In the genomic region with DNA sequence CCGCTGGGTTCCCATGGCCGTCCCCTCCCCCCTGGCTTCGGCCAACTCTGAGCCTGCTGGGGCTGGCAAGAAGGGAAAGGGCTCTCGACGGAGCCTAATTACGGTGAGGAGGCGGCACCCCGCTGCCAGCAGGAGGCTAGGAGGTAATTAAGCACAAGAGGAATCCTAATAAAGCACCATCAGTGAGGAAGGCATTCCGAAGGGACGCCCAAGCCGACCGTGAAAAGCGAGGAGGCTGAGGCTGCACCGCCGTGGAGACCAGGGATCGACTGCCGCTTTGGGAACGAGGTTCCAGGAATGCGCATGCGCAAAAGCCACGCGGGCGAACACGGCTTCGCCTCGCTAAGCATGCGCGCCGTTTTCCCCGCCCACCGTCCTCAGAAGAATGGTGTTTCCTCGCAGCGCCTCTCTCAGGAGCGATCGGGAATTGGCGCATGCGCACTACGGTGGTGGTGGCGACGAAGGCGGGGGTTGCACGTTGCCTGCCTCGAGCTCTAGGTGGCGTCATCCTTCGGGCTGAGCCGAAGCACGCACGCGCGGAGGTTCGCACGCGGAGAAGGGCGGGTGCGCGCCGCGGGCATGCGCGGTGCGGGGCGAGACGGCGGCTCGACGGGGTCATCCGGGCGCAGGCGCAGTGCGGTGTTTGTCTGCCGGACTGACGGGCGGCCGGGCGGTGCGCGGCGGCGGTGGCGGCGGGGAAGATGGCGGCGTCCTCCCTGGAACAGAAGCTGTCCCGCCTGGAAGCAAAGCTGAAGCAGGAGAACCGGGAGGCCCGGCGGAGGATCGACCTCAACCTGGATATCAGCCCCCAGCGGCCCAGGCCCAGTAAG, we compare ENCODE assay signal across 1 cellular context.
A peak's percentile ranks its signal among the peaks of the same experiment; 100 is the strongest.
TF ChIP-seq lines count a peak whose summit lies in the region.

Gene MAP2K7 (plus strand): TSS at position 634 of the 830 bp plus-strand sequence. CDS start 68 bp downstream, at position 702.

TF ChIP-seq in H1, 55 proteins besides CTCF, POLR2A, EP300 and RAD21 (continued from another document):
- TF ChIP-seq TCF12 (IDR thresholded peaks at IDR 0.05; ENCODE audit: low read depth, low read length) (0 out of 2 replicates have a peak, but pooled peaks have one; percentile 23), MAFK (IDR thresholded peaks at IDR 0.05; ENCODE audit: low read depth, low read length) (no peak), CREB1 (IDR thresholded peaks at IDR 0.05) (peak; percentile 80), GTF2F1 (IDR thresholded peaks at IDR 0.05; ENCODE audit: borderline replicate concordance, low read depth, low read length) (0 out of 2 replicates have a peak, but pooled peaks have one; percentile 57), SUZ12 (IDR thresholded peaks at IDR 0.05; ENCODE audit: low read length) (no peak), SAP30 (IDR thresholded peaks at IDR 0.05; ENCODE audit: insufficient read depth, insufficient replicate concordance, low read length) (no peak), TAF1 (IDR thresholded peaks at IDR 0.05; ENCODE audit: low read depth, low read length) (peak; percentile 87), CHD2 (IDR thresholded peaks at IDR 0.05; ENCODE audit: low read length) (peak; percentile 6; the same call in 1 of the 2 replicates), BCL11A (IDR thresholded peaks at IDR 0.05; ENCODE audit: low read depth in 2 of 2, low read length in 2 of 2) (no peak), JUN (IDR thresholded peaks at IDR 0.05; ENCODE audit: low read depth, low read length) (no peak), POLR2AphosphoS5 (IDR thresholded peaks at IDR 0.05; ENCODE audit: low read depth, low read length) (peak; percentile 95), ASH2L (IDR thresholded peaks at IDR 0.05; ENCODE audit: low read length) (peak; percentile 74), BACH1 (IDR thresholded peaks at IDR 0.05; ENCODE audit: low read length) (peak; percentile 61), CBX5 (IDR thresholded peaks at IDR 0.05; ENCODE audit: low read depth, low read length) (no peak), CTBP2 (IDR thresholded peaks at IDR 0.05; ENCODE audit: borderline replicate concordance, insufficient read depth, insufficient read length, low read length) (no peak), SIRT6 (IDR thresholded peaks at IDR 0.05; ENCODE audit: low read length) (no peak), RNF2 (IDR thresholded peaks at IDR 0.05; ENCODE audit: borderline replicate concordance, low read depth, low read length, missing control alignments, poor library complexity, severe bottlenecking) (no peak), SIN3A (conservative IDR thresholded peaks at IDR 0.05 in 1 of 2, IDR thresholded peaks at IDR 0.05 in 1 of 2; ENCODE audit: low read depth in 1 of 2, low read length in 2 of 2) (0 out of 4 replicates have a peak, but pooled peaks of 1 of the 2 experiments have one; percentile 69), TEAD4 (IDR thresholded peaks at IDR 0.05; ENCODE audit: low read depth, low read length) (peak; percentile 23; the same call in 1 of the 2 replicates), KDM4A (IDR thresholded peaks at IDR 0.05; ENCODE audit: low read depth, low read length, severe bottlenecking) (peak; percentile 22), BRCA1 (IDR thresholded peaks at IDR 0.05; ENCODE audit: low read depth, low read length) (no peak), TBP (IDR thresholded peaks at IDR 0.05; ENCODE audit: low read depth, low read length) (0 out of 2 replicates have a peak, but pooled peaks have one; percentile 59), JUND (IDR thresholded peaks at IDR 0.05; ENCODE audit: low read length) (peak; percentile 61), NANOG (IDR thresholded peaks at IDR 0.05; ENCODE audit: insufficient read depth, low read depth, low read length, poor library complexity, severe bottlenecking) (no peak), HDAC2 (IDR thresholded peaks at IDR 0.05; ENCODE audit: borderline replicate concordance in 1 of 2, low read depth in 2 of 2, low read length in 2 of 2) (0 out of 4 replicates have a peak, but pooled peaks of 1 of the 2 experiments have one; percentile 15), RBBP5 (IDR thresholded peaks at IDR 0.05; ENCODE audit: borderline replicate concordance, low read depth, low read length) (peak; percentile 76; the same call in 1 of the 2 replicates), CEBPB (IDR thresholded peaks at IDR 0.05; ENCODE audit: low read depth, low read length) (peak; percentile 54; the same call in 1 of the 2 replicates), FOSL1 (IDR thresholded peaks at IDR 0.05; ENCODE audit: insufficient read depth, low read depth, low read length) (no peak)
- TF ChIP-seq, protein P1, sequence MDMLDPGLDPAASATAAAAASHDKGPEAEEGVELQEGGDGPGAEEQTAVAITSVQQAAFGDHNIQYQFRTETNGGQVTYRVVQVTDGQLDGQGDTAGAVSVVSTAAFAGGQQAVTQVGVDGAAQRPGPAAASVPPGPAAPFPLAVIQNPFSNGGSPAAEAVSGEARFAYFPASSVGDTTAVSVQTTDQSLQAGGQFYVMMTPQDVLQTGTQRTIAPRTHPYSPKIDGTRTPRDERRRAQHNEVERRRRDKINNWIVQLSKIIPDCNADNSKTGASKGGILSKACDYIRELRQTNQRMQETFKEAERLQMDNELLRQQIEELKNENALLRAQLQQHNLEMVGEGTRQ (IDR thresholded peaks at IDR 0.05; ENCODE audit: low read length): peak; percentile 62
- TF ChIP-seq, protein P2, sequence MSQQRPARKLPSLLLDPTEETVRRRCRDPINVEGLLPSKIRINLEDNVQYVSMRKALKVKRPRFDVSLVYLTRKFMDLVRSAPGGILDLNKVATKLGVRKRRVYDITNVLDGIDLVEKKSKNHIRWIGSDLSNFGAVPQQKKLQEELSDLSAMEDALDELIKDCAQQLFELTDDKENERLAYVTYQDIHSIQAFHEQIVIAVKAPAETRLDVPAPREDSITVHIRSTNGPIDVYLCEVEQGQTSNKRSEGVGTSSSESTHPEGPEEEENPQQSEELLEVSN (IDR thresholded peaks at IDR 0.05): peak; percentile 99
- TF ChIP-seq, protein P3, sequence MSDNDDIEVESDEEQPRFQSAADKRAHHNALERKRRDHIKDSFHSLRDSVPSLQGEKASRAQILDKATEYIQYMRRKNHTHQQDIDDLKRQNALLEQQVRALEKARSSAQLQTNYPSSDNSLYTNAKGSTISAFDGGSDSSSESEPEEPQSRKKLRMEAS (IDR thresholded peaks at IDR 0.05): peak; percentile 97
